In genomic region chr7:152600266-152600665, GRCh38 we compare ENCODE assay signal across 7 cellular contexts.
"Had no signal": no experiment of that assay in that cellular context is flagged by ENCODE, and none has a peak within 500 bp of the region (broad histone marks: within the 10 kb centered on the region; RNA-seq: fewer than 3 reads in every experiment).

No MANE protein-coding gene starts in this region.

- H3K4me2 ChIP-seq: GM23338 had no signal

- H3K4me3 ChIP-seq: GM23338 had no signal

- FAIRE-seq: H1, H54, HTR-8/SVneo had no signal

- H2AFZ ChIP-seq: GM23338 had no signal

- DNase-seq: H9, HCEC 1CT, IMR-90 had no signal

- ATAC-seq: GM23338 had no signal
